Comparison of ENCODE assay signal across 9 cellular contexts in the genomic region with DNA sequence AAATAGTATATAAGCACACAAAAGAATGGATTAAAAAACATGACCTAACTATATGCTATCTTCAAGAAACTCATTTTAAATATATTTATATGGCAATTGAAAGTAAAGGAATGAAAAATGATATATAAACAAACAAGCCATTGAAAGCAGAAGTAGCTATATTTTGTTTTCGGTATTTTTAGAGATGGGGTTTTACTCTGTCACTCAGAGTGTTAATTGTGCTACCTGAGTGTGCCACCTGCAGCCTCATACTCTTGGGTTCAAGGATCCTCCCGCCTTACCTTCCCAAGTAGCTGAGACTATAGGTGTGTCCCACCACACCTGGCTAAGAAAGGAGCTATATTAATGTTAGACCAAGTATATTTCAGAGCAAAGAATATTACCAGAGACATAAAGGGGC.
"Had no signal": no experiment of that assay in that cellular context is flagged by ENCODE, and none has a peak within 500 bp of the region (broad histone marks: within the 10 kb centered on the region; RNA-seq: fewer than 3 reads in every experiment).

No MANE protein-coding gene starts in this region.

- H3K9me3 ChIP-seq: HAP-1 had no signal

- ATAC-seq: HCT116, HepG2 had no signal

- H3K27ac Mint-ChIP-seq: HFFc6, IgD-negative memory B cell had no signal

- H3K27ac ChIP-seq: GM23248, HL-60 had no signal

- H3K36me3 ChIP-seq: HAP-1 had no signal

- FAIRE-seq: HepG2 had no signal

- H3K4me3 ChIP-seq: GM23248, HAP-1 had no signal

- H3K4me3 Mint-ChIP-seq: HFFc6 had no signal

- DNase-seq: GM23248, GOT3, HFFc6, KBM-7 had no signal

- H2AFZ ChIP-seq: GM23248 had no signal

- H3K9ac ChIP-seq: GM23248 had no signal

- H3K4me1 ChIP-seq: HAP-1 had no signal
